Comparison of ENCODE assay signal across 9 cellular contexts in genomic region chr19:53467138-53467502, GRCh38. TPM values are rescaled to one million over a fixed set of nuclear protein-coding genes. Genes with fewer than 3 reads are reported as not detected.
A peak's percentile ranks its signal among the peaks of the same experiment; 100 is the strongest.
DNase-seq lines count a peak whose midpoint lies in the region; ATAC-seq and TF ChIP-seq lines count a peak whose summit lies in the region.
"Had no signal": no experiment of that assay in that cellular context is flagged by ENCODE, and none has a peak within 500 bp of the region (broad histone marks: within the 10 kb centered on the region; RNA-seq: fewer than 3 reads in every experiment).

No MANE protein-coding gene starts in this region.

- TF ChIP-seq CTCF in CD4-positive, alpha-beta T cell (IDR thresholded peaks at IDR 0.05): no peak
- TF ChIP-seq CTCF in H9 (conservative IDR thresholded peaks at IDR 0.05): peak; percentile 10; the same call in 1 of the 3 replicates
- no peak for TF ChIP-seq CTCF in VCaP (conservative IDR thresholded peaks at IDR 0.05)
- no peak for TF ChIP-seq CTCF in heart right ventricle (IDR thresholded peaks at IDR 0.05)
- TF ChIP-seq CTCF in MM.1S (IDR thresholded peaks at IDR 0.05; ENCODE audit: low read length): no peak

- H3K18ac ChIP-seq in H9 (ENCODE audit: insufficient read length, low read depth, low read length): no peak overlapping the region

- H3K4me1 Mint-ChIP-seq in CD4-positive, alpha-beta T cell (ENCODE audit: low read depth): peaks cover 35% of the 10 kb centered on the region
- peaks cover 41 to 47% of the 10 kb centered on the region in 2 experiments for H3K4me1 Mint-ChIP-seq in H9

- H4K8ac ChIP-seq in H9 (replicated peaks; ENCODE audit: insufficient read length, low read depth, low read length): no peak overlapping the region

- H3K9me2 ChIP-seq in MM.1S (replicated peaks; ENCODE audit: insufficient read depth, low read length): no peaks in the 10 kb centered on the region

- H3F3A ChIP-seq in MM.1S (ENCODE audit: insufficient read depth, low read length): no peaks in the 10 kb centered on the region

- peak overlapping the region; percentile 89 for H3K27ac Mint-ChIP-seq in CD4-positive, alpha-beta T cell
- H3K27ac Mint-ChIP-seq in H9: peak overlapping the region; percentile 56 to 74 (median 73); a peak in 4 of 7 replicates

- H3K56ac ChIP-seq in H9 (ENCODE audit: insufficient read length, low read depth, low read length): no peak overlapping the region

- H2BK20ac ChIP-seq in H9 (ENCODE audit: low read depth, low read length, poor library complexity, severe bottlenecking): no peak overlapping the region

- peaks cover 58% of the 10 kb centered on the region for H3K36me3 Mint-ChIP-seq in CD4-positive, alpha-beta T cell (ENCODE audit: low read depth)
- H3K36me3 Mint-ChIP-seq in H9 (ENCODE audit: insufficient read depth in 1 of 3, low read depth in 3 of 3): peaks cover 5 to 16% (median 9%) of the 10 kb centered on the region in 3 experiments; a peak in 6 of 7 replicates

- H2BK15ac ChIP-seq in H9 (ENCODE audit: low read depth, low read length): no peak overlapping the region

- peaks cover 10% of the 10 kb centered on the region for H3K9me3 ChIP-seq in CD4-positive, alpha-beta T cell (ENCODE audit: control insufficient read depth, low read length)
- H3K9me3 ChIP-seq in H9 (ENCODE audit: control insufficient read depth, low read depth, low read length) (no peaks in the 10 kb centered on the region), heart right ventricle (peaks cover 0 to 13% (median 0%) of the 10 kb centered on the region in 11 donors), MM.1S (replicated peaks; ENCODE audit: insufficient read depth, low read length) (no peaks in the 10 kb centered on the region)

- H3K14ac ChIP-seq in H9 (ENCODE audit: insufficient read depth, low read length): no peak overlapping the region

- no peak overlapping the region for H3T11ph ChIP-seq in H9 (ENCODE audit: low read length)

- CTCF ChIA-PET in CD4-positive, alpha-beta T cell (lab: Charles Lee): no interaction called here

- no peak overlapping the region for H4K5ac ChIP-seq in H9 (ENCODE audit: insufficient read length, low read depth, low read length)

- H3K4me3 Mint-ChIP-seq in CD4-positive, alpha-beta T cell: peak overlapping the region; percentile 96
- H3K4me3 Mint-ChIP-seq in H9: peak overlapping the region; percentile 96 to 99

- H2AFZ ChIP-seq in H9 (ENCODE audit: low read length): no peak overlapping the region
- no peak overlapping the region for H2AFZ ChIP-seq in MM.1S (ENCODE audit: low read length)

- H3K4ac ChIP-seq in H9 (ENCODE audit: low read depth, low read length): no peak overlapping the region

- H3K23ac ChIP-seq in H9 (ENCODE audit: insufficient read length, low read depth, low read length): no peak overlapping the region

- no peak overlapping the region for H2BK12ac ChIP-seq in H9 (ENCODE audit: insufficient read length, low read depth, low read length)

- H2AK5ac ChIP-seq in H9 (ENCODE audit: insufficient read length, low read length): no peak overlapping the region

- peaks cover 2% of the 10 kb centered on the region; the same call in 1 of the 2 replicates for H3K79me2 ChIP-seq in H9 (ENCODE audit: insufficient read depth, low read length)
- H3K79me2 ChIP-seq in MM.1S (ENCODE audit: low read length): no peaks in the 10 kb centered on the region

- intact Hi-C loops in CD4-positive, alpha-beta T cell (cut with DNase I, micrococcal nuclease): loop anchor here (1.0 to 5.0 kb wide), 6 partner anchors 36 to 270 kb away; partner anchors contain the start of genes ZNF761 (in 2 of the 2), ZNF525 (in 1 of the 2) and ZNF845 (in 1 of the 2)
- intact Hi-C loops in heart right ventricle (cut with DNase I) (loop anchor here in 4 of 10 donors (5.0 kb wide), 1 partner anchor 35 kb away; the partner anchor contains the start of gene ZNF761 (in 4 of the 4)), sciatic nerve (cut with DNase I) (no loop called here)

- no peaks in the 10 kb centered on the region for H4K20me1 ChIP-seq in H9 (ENCODE audit: control insufficient read depth, insufficient read depth, insufficient read length)
- H4K20me1 ChIP-seq in MM.1S (ENCODE audit: insufficient read depth, low read length): no peaks in the 10 kb centered on the region

- H3K4me2 ChIP-seq in H9 (ENCODE audit: insufficient read depth, insufficient read length, low read length) (peak overlapping the region; percentile 88), MM.1S (ENCODE audit: low read depth, low read length) (no peak overlapping the region)
- H3K4me2 ChIP-seq: KMS-11 had no signal

- H3K4me1 ChIP-seq in H9 (ENCODE audit: insufficient read depth, low read length) (no peaks in the 10 kb centered on the region; the same call in 1 of the 2 replicates), heart right ventricle (peaks cover 2 to 22% (median 13%) of the 10 kb centered on the region in 9 donors), MM.1S (ENCODE audit: low read length) (no peaks in the 10 kb centered on the region)

- peak in 1 of 10 experiments; percentile 1 for DNase-seq in CD4-positive, alpha-beta T cell
- DNase-seq in H9 (no peak), heart right ventricle (peak in 1 of 2 donors; percentile 26), sciatic nerve (ENCODE audit: low spot score) (no peak), MM.1S (no peak)

- no peak overlapping the region for H2BK120ac ChIP-seq in H9 (ENCODE audit: low read depth, low read length, poor library complexity, severe bottlenecking)

- no peaks in the 10 kb centered on the region for H3K27me3 ChIP-seq in CD4-positive, alpha-beta T cell (ENCODE audit: control insufficient read depth, insufficient read depth, low read length)
- H3K27me3 ChIP-seq in H9 (ENCODE audit: insufficient read depth, low read length) (no peaks in the 10 kb centered on the region), heart right ventricle (peaks cover 0 to 12% (median 6%) of the 10 kb centered on the region in 7 donors), MM.1S (replicated peaks; ENCODE audit: insufficient read depth, low read length) (no peaks in the 10 kb centered on the region)

- H3K23me2 ChIP-seq in H9 (ENCODE audit: insufficient read length, low read depth, low read length, poor library complexity, severe bottlenecking): peaks cover 3% of the 10 kb centered on the region

- no peaks in the 10 kb centered on the region for H3K79me1 ChIP-seq in H9 (ENCODE audit: insufficient read depth, low read depth, low read length, poor library complexity, severe bottlenecking)

- POLR2A ChIA-PET in CD4-positive, alpha-beta T cell (lab: Charles Lee): interaction anchor here (0.6 kb wide), 1 partner anchor 54 kb away, joined by 3 read pairs; no protein-coding TSS in a partner anchor

- peaks cover 13% of the 10 kb centered on the region for H3K9me3 Mint-ChIP-seq in CD4-positive, alpha-beta T cell
- H3K9me3 Mint-ChIP-seq in H9: peaks cover 2 to 9% of the 10 kb centered on the region in 2 experiments; a peak in 3 of 5 replicates

- H3K4me3 ChIP-seq in heart right ventricle (peak overlapping the region; percentile 52 to 98 (median 77)), MM.1S (ENCODE audit: low read length) (no peak overlapping the region)

- H3K27me3 Mint-ChIP-seq in CD4-positive, alpha-beta T cell: peaks cover 13% of the 10 kb centered on the region
- no peaks in the 10 kb centered on the region; the same call in 1 of the 2 replicates for H3K27me3 Mint-ChIP-seq in H9 (ENCODE audit: low read depth)

- no CpG with 5 or more reads among the region's 18 CpGs for WGBS in H9 (ENCODE audit: extremely low coverage, insufficient read length, low lambda C conversion rate)
- WGBS in heart right ventricle, 2 donors: 0% methylated on average over 18 of the region's 18 CpGs

- H3K9ac ChIP-seq in H9 (ENCODE audit: extremely low read depth, insufficient read length, low read length) (peak overlapping the region; percentile 0), MM.1S (ENCODE audit: low read length) (no peak overlapping the region)
- H3K9ac ChIP-seq: KMS-11 had no signal

- ATAC-seq in CD4-positive, alpha-beta T cell (ENCODE audit: poor library complexity): peak; percentile 21
- ATAC-seq in heart right ventricle (peak in 7 of 8 donors; percentile 8 to 57 (median 26)), sciatic nerve (peak; percentile 40), HG03457 (IDR thresholded peaks at IDR 0.05; ENCODE audit: unreplicated experiment) (no peak), GM18519 (IDR thresholded peaks at IDR 0.05; ENCODE audit: low FRiP score, unreplicated experiment) (no peak)

- peaks cover 0 to 5% (median 0%) of the 10 kb centered on the region in 9 donors for H3K36me3 ChIP-seq in heart right ventricle
- H3K36me3 ChIP-seq in MM.1S (replicated peaks; ENCODE audit: insufficient read depth, low read length): no peaks in the 10 kb centered on the region

- H4K91ac ChIP-seq in H9 (ENCODE audit: insufficient read length, low read depth, low read length): no peak overlapping the region

- H3K27ac ChIP-seq in CD4-positive, alpha-beta T cell (ENCODE audit: low read depth, low read length): no peak overlapping the region
- H3K27ac ChIP-seq in H9 (ENCODE audit: insufficient read length, low read depth, low read length) (no peak overlapping the region), VCaP (peak overlapping the region; percentile 90), heart right ventricle (peak overlapping the region in 7 of 10 donors; percentile 61 to 85 (median 77)), MM.1S (ENCODE audit: low read length) (no peak overlapping the region)
- H3K27ac ChIP-seq: KMS-11 had no signal

- H2BK5ac ChIP-seq in H9 (ENCODE audit: insufficient read length, low read length): no peak overlapping the region

RNA-seq across cellular contexts. Expression of gene ZNF813, which starts 0.4 kb away (rescaled TPM):
- total RNA-seq in CD4-positive, alpha-beta T cell: 1 to 10 TPM; 2.0 to 2.7 TPM
- total RNA-seq in H9 (2021): 17.3 TPM in 2 replicates
- total RNA-seq in heart right ventricle: 1 to 10 TPM in 6 of 10 donors, under 1 TPM in 4; 0.68 to 1.8 (median 1.4) TPM
- under 1 TPM; 0.61 to 0.88 TPM for polyA plus RNA-seq in heart right ventricle
- total RNA-seq in sciatic nerve: 3.3 TPM

RNA-seq across cellular contexts. Expression of gene ZNF761, which starts 35.3 kb away (rescaled TPM):
- total RNA-seq in CD4-positive, alpha-beta T cell: 1 to 10 TPM; 4.5 to 5.6 TPM
- 32.7 and 33.8 TPM in 2 replicates for total RNA-seq in H9 (2021)
- total RNA-seq in heart right ventricle: 1 to 10 TPM; 2.4 to 4.2 (median 3.4) TPM
- 1 to 10 TPM; 2.8 to 6.9 TPM for polyA plus RNA-seq in heart right ventricle
- 10.4 TPM for total RNA-seq in sciatic nerve

Comparison
In these comparisons a context has a peak if more than half of its experiments do, and no peak if none do; other contexts are left out.
1. ATAC-seq: peak in CD4-positive, alpha-beta T cell (single experiment), heart right ventricle (7 of 8) and sciatic nerve (single experiment); none in HG03457 (single experiment) and GM18519 (single experiment).
2. H3K27ac ChIP-seq: peak in VCaP (single experiment) and heart right ventricle (7 of 10); none in CD4-positive, alpha-beta T cell (single experiment), H9 (single experiment) and MM.1S (single experiment).